22 cellular contexts compared by ENCODE assay signal in genomic region chr4:39900966-39901365, GRCh38.
DNase-seq lines count a peak whose midpoint lies in the region; FAIRE-seq and TF ChIP-seq lines count a peak whose summit lies in the region.
"Had no signal": no experiment of that assay in that cellular context is flagged by ENCODE, and none has a peak within 500 bp of the region (broad histone marks: within the 10 kb centered on the region; RNA-seq: fewer than 3 reads in every experiment).

No MANE protein-coding gene starts in this region.

- TF ChIP-seq CTCF in bronchial epithelial cell (IDR thresholded peaks at IDR 0.05; ENCODE audit: insufficient read depth, low read length, severe bottlenecking), result no peak
- no peak for TF ChIP-seq CTCF in right atrium auricular region (IDR thresholded peaks at IDR 0.05)

- H3K36me3 ChIP-seq in HUES6 (ENCODE audit: control insufficient read depth, insufficient read depth, low read length), result peaks cover 74% of the 10 kb centered on the region
- peaks cover 13% of the 10 kb centered on the region for H3K36me3 ChIP-seq in bronchial epithelial cell (ENCODE audit: control insufficient read depth, insufficient read depth, low read length)
- peaks cover 65% of the 10 kb centered on the region for H3K36me3 ChIP-seq in right atrium auricular region
- H3K36me3 ChIP-seq in SJCRH30, result peaks cover 61% of the 10 kb centered on the region

- H3K9me3 Mint-ChIP-seq in activated naive CD4-positive, alpha-beta T cell treated with anti-CD3 and anti-CD28 coated beads, Interleukin-2, amount 50 U/mL, for 24 hours, result no peaks in the 10 kb centered on the region
- H3K9me3 Mint-ChIP-seq: CD8-positive, alpha-beta memory T cell; H9; IgD-negative memory B cell had no signal

- H3K9me3 ChIP-seq in HUES6 (ENCODE audit: control insufficient read depth, insufficient read depth, low read depth, low read length), result no peaks in the 10 kb centered on the region
- no peaks in the 10 kb centered on the region for H3K9me3 ChIP-seq in right atrium auricular region
- H3K9me3 ChIP-seq in SJCRH30 (replicated peaks), result no peaks in the 10 kb centered on the region
- H3K9me3 ChIP-seq: BLaER1 treated with 17β-estradiol and CSF1 and Interleukin-3, amounts not matched to agents 10 nM and 100 nM; SK-N-SH had no signal

- H3K27me3 Mint-ChIP-seq in activated naive CD4-positive, alpha-beta T cell treated with anti-CD3 and anti-CD28 coated beads, Interleukin-2, amount 50 U/mL, for 24 hours, result no peaks in the 10 kb centered on the region
- H3K27me3 Mint-ChIP-seq: CD8-positive, alpha-beta memory T cell; IgD-negative memory B cell had no signal

- FAIRE-seq in bronchial epithelial cell (lab: Jason Lieb, UNC), result no peak
- FAIRE-seq: A204.1 had no signal

- H3K27ac ChIP-seq in HUES6 (ENCODE audit: low read depth, low read length) (0 out of 2 replicates have a peak overlapping the region, but pooled peaks have one; percentile 62), right atrium auricular region (no peak overlapping the region), SJCRH30 (no peak overlapping the region)
- H3K27ac ChIP-seq: BLaER1 treated with 17β-estradiol and CSF1 and Interleukin-3, amounts not matched to agents 10 nM and 100 nM had no signal

- no peak for DNase-seq in activated naive CD4-positive, alpha-beta T cell treated with anti-CD3 and anti-CD28 coated beads, Interleukin-2, amount 50 U/mL, for 16 hours
- peak; percentile 58 for DNase-seq in bronchial epithelial cell (ENCODE audit: low read depth)
- DNase-seq in right atrium auricular region (ENCODE audit: low spot score), result no peak
- DNase-seq in SJCRH30, result no peak
- DNase-seq in activated gamma-delta T cell (lab: John Stamatoyannopoulos, UW), result no peak
- DNase-seq: CD8-positive, alpha-beta memory T cell; DMS79; H9; Karpas-422; NCI-H1105; NCI-H2081; NCI-H2171 treated with DMSO at 0.1 percent for 48 hours; NCI-H446; NCI-H526 treated with DMSO at 0.1 percent for 48 hours; NK-92 treated with Interleukin-12 subunit alpha and Interleukin-12 subunit beta, amount 100 ng/mL, for 24 hours; SHP77; SK-N-SH had no signal

- no peak overlapping the region for H3K4me3 Mint-ChIP-seq in activated naive CD4-positive, alpha-beta T cell treated with anti-CD3 and anti-CD28 coated beads, Interleukin-2, amount 50 U/mL, for 24 hours
- H3K4me3 Mint-ChIP-seq: CD8-positive, alpha-beta memory T cell; H9; IgD-negative memory B cell had no signal

- H3K27me3 ChIP-seq in HUES6 (ENCODE audit: control insufficient read depth, insufficient read depth, low read length), result no peaks in the 10 kb centered on the region
- H3K27me3 ChIP-seq in bronchial epithelial cell (ENCODE audit: control insufficient read depth, insufficient read depth, low read length), result no peaks in the 10 kb centered on the region
- no peaks in the 10 kb centered on the region for H3K27me3 ChIP-seq in right atrium auricular region
- H3K27me3 ChIP-seq in SJCRH30, result no peaks in the 10 kb centered on the region
- H3K27me3 ChIP-seq: BLaER1 treated with 17β-estradiol and CSF1 and Interleukin-3, amounts not matched to agents 10 nM and 100 nM had no signal

- no peak overlapping the region for H3K9ac ChIP-seq in HUES6 (ENCODE audit: low read length)
- H3K9ac ChIP-seq: BLaER1 treated with 17β-estradiol and CSF1 and Interleukin-3, amounts not matched to agents 10 nM and 100 nM; SK-N-SH had no signal

- peaks cover 11% of the 10 kb centered on the region for H3K36me3 Mint-ChIP-seq in activated naive CD4-positive, alpha-beta T cell treated with anti-CD3 and anti-CD28 coated beads, Interleukin-2, amount 50 U/mL, for 24 hours

- peaks cover 3% of the 10 kb centered on the region; the same call in 1 of the 2 replicates for H3K4me1 ChIP-seq in HUES6 (ENCODE audit: control insufficient read depth, insufficient read depth, low read length)
- H3K4me1 ChIP-seq in right atrium auricular region, result no peaks in the 10 kb centered on the region
- no peaks in the 10 kb centered on the region for H3K4me1 ChIP-seq in SJCRH30
- H3K4me1 ChIP-seq: BLaER1 treated with 17β-estradiol and CSF1 and Interleukin-3, amounts not matched to agents 10 nM and 100 nM had no signal

- no peaks in the 10 kb centered on the region for H3K4me1 Mint-ChIP-seq in activated naive CD4-positive, alpha-beta T cell treated with anti-CD3 and anti-CD28 coated beads, Interleukin-2, amount 50 U/mL, for 24 hours
- H3K4me1 Mint-ChIP-seq: IgD-negative memory B cell had no signal

- no peak overlapping the region for H3K4me3 ChIP-seq in HUES6 (ENCODE audit: low read depth, low read length)
- no peak overlapping the region for H3K4me3 ChIP-seq in bronchial epithelial cell (ENCODE audit: low read depth, low read length)
- H3K4me3 ChIP-seq in right atrium auricular region, result no peak overlapping the region
- no peak overlapping the region for H3K4me3 ChIP-seq in SJCRH30
- H3K4me3 ChIP-seq: BLaER1 treated with 17β-estradiol and CSF1 and Interleukin-3, amounts not matched to agents 10 nM and 100 nM had no signal

- peak overlapping the region; percentile 38 for H3K27ac Mint-ChIP-seq in activated naive CD4-positive, alpha-beta T cell treated with anti-CD3 and anti-CD28 coated beads, Interleukin-2, amount 50 U/mL, for 24 hours
